17 cellular contexts compared by ENCODE assay signal in the genomic region with DNA sequence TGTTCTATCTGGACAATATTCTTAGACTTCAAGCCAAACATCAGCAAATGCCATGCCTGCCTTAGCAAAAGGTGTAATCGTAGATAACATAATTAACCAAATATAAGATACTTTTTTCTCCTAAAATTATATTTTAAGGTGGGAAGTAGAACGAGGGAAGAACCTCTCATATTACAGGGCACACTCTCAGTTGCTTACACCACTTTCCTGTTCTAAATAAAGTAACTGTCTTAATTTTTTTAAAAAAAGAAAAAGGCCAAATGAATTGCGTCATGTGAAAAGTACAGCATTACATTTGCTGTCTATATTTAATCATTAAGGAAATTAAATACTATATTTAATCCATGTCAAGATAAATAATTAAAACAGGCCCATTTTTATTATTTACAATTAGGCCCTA.
"Had no signal": no experiment of that assay in that cellular context is flagged by ENCODE, and none has a peak within 500 bp of the region (broad histone marks: within the 10 kb centered on the region; RNA-seq: fewer than 3 reads in every experiment).

No MANE protein-coding gene starts in this region.

- ATAC-seq: activated naive CD4-positive, alpha-beta T cell treated with anti-CD3 and anti-CD28 coated beads, Interleukin-2, amount 50 U/mL, for 72 hours; activated T-cell treated with anti-CD3 and anti-CD28 coated beads, Interleukin-2, amount 50 U/mL, for 72 hours; effector memory CD8-positive, alpha-beta T cell; foreskin keratinocyte; stimulated activated naive CD8-positive, alpha-beta T cell treated with anti-CD3 and anti-CD28 coated beads, Interleukin-15, Interleukin-2, amounts not matched to agents 100 U/mL and 50 U/mL, for 24 hours had no signal

- H3K4me3 ChIP-seq: cardiac muscle cell, right atrium auricular region, tibial nerve had no signal

- H3K27ac Mint-ChIP-seq: activated naive CD4-positive, alpha-beta T cell treated with anti-CD3 and anti-CD28 coated beads, Interleukin-2, amount 50 U/mL, for 72 hours; T-helper 1 cell treated with Interleukin-12 subunit alpha and Interleukin-12 subunit beta and Interleukin-4 antibody, amounts not matched to agents 30 μg/mL and 1 μg/mL, for 36 hours had no signal

- H3K4me3 Mint-ChIP-seq: neural crest cell; T-helper 1 cell treated with Interleukin-12 subunit alpha and Interleukin-12 subunit beta and Interleukin-4 antibody, amounts not matched to agents 30 μg/mL and 1 μg/mL, for 36 hours had no signal

- H3K9me3 Mint-ChIP-seq: effector memory CD8-positive, alpha-beta T cell; neural crest cell; T-helper 1 cell treated with Interleukin-12 subunit alpha and Interleukin-12 subunit beta and Interleukin-4 antibody, amounts not matched to agents 30 μg/mL and 1 μg/mL, for 36 hours had no signal

- H3K27me3 Mint-ChIP-seq: effector memory CD8-positive, alpha-beta T cell had no signal

- H3K27me3 ChIP-seq: cardiac muscle cell, foreskin keratinocyte, right atrium auricular region, tibial nerve had no signal

- H3K27ac ChIP-seq: cardiac muscle cell, foreskin keratinocyte, tibial nerve had no signal

- H3K4me1 ChIP-seq: foreskin keratinocyte had no signal

- FAIRE-seq: urothelium cell line had no signal

- H3K36me3 ChIP-seq: cardiac muscle cell, right atrium auricular region, tibial nerve had no signal

- DNase-seq: activated CD4-positive, alpha-beta T cell treated with anti-CD3 and anti-CD28 coated beads, Interleukin-2, amount 50 U/mL, for 1 hour; activated effector memory CD4-positive, alpha-beta T cell treated with anti-CD3 and anti-CD28 coated beads, Interleukin-2, amount 50 U/mL, for 16 hours; activated T-cell treated with anti-CD3 and anti-CD28 coated beads, Interleukin-2, amount 50 U/mL, for 72 hours; amygdala; effector memory CD8-positive, alpha-beta T cell; foreskin keratinocyte; head of caudate nucleus; left ventricle myocardium superior; stimulated activated CD4-positive, alpha-beta T cell treated with anti-CD3 and anti-CD28 coated beads, Interleukin-2, amount 100 ng/mL, for 24 hours; stimulated activated naive CD8-positive, alpha-beta T cell treated with anti-CD3 and anti-CD28 coated beads, Interleukin-15, Interleukin-2, amounts not matched to agents 100 U/mL and 50 U/mL, for 24 hours had no signal

- H3K9me3 ChIP-seq: right atrium auricular region, tibial nerve had no signal
